Comparison of ENCODE assay signal across 2 cellular contexts in genomic region chr5:150142800-150143724, GRCh38.
TF ChIP-seq lines count a peak whose summit lies in the region.

No MANE protein-coding gene starts in this region.

TF ChIP-seq in IMR-90, 13 proteins besides CTCF, POLR2A, EP300 and RAD21:
- TF ChIP-seq CEBPB (IDR thresholded peaks at IDR 0.05; ENCODE audit: low read depth, low read length) (peak; percentile 94), RCOR1 (IDR thresholded peaks at IDR 0.05; ENCODE audit: insufficient replicate concordance, low read length) (peak; percentile 61), NFE2L2 (IDR thresholded peaks at IDR 0.05; ENCODE audit: low read depth, low read length) (peak; percentile 73), SMC3 (IDR thresholded peaks at IDR 0.05; ENCODE audit: low read depth, low read length) (0 out of 2 replicates have a peak, but pooled peaks have one; percentile 3), MAZ (IDR thresholded peaks at IDR 0.05; ENCODE audit: borderline replicate concordance, low read depth, low read length) (peak; percentile 87), RFX5 (IDR thresholded peaks at IDR 0.05; ENCODE audit: low read depth, low read length) (no peak), BHLHE40 (IDR thresholded peaks at IDR 0.05; ENCODE audit: low read depth, low read length) (peak; percentile 55), FOS (IDR thresholded peaks at IDR 0.05; ENCODE audit: low read depth, low read length) (peak; percentile 90), CHD1 (IDR thresholded peaks at IDR 0.05; ENCODE audit: low read depth, low read length) (no peak), MAFK (IDR thresholded peaks at IDR 0.05; ENCODE audit: low read depth, low read length) (0 out of 2 replicates have a peak, but pooled peaks have one; percentile 11), MXI1 (IDR thresholded peaks at IDR 0.05; ENCODE audit: borderline replicate concordance, low read depth, low read length) (no peak)
- TF ChIP-seq, protein P1, sequence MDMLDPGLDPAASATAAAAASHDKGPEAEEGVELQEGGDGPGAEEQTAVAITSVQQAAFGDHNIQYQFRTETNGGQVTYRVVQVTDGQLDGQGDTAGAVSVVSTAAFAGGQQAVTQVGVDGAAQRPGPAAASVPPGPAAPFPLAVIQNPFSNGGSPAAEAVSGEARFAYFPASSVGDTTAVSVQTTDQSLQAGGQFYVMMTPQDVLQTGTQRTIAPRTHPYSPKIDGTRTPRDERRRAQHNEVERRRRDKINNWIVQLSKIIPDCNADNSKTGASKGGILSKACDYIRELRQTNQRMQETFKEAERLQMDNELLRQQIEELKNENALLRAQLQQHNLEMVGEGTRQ (IDR thresholded peaks at IDR 0.05; ENCODE audit: low read depth, low read length): peak; percentile 65
- TF ChIP-seq, protein P2, sequence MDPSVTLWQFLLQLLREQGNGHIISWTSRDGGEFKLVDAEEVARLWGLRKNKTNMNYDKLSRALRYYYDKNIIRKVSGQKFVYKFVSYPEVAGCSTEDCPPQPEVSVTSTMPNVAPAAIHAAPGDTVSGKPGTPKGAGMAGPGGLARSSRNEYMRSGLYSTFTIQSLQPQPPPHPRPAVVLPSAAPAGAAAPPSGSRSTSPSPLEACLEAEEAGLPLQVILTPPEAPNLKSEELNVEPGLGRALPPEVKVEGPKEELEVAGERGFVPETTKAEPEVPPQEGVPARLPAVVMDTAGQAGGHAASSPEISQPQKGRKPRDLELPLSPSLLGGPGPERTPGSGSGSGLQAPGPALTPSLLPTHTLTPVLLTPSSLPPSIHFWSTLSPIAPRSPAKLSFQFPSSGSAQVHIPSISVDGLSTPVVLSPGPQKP (IDR thresholded peaks at IDR 0.05; ENCODE audit: borderline replicate concordance, low read depth, low read length): no peak

TF ChIP-seq in HepG2, 621 proteins besides CTCF, POLR2A, EP300 and RAD21 (continues in another document):
- TF ChIP-seq KLF12 (CRISPR knock-in tag; IDR thresholded peaks at IDR 0.05; ENCODE audit: borderline replicate concordance) (no peak), GTF2F1 (IDR thresholded peaks at IDR 0.05; ENCODE audit: low read length) (no peak), RELA (CRISPR knock-in tag; IDR thresholded peaks at IDR 0.05) (no peak), NONO (IDR thresholded peaks at IDR 0.05) (no peak), NONO (CRISPR knock-in tag; conservative IDR thresholded peaks at IDR 0.05) (0 out of 2 replicates have a peak, but pooled peaks have one; percentile 46), CHD4 (IDR thresholded peaks at IDR 0.05; ENCODE audit: borderline replicate concordance, low read length) (no peak), RARG (CRISPR knock-in tag; IDR thresholded peaks at IDR 0.05; ENCODE audit: low read depth) (no peak), SRY (CRISPR knock-in tag; IDR thresholded peaks at IDR 0.05) (no peak), NFYC (CRISPR knock-in tag; IDR thresholded peaks at IDR 0.05) (no peak), TARDBP (CRISPR knock-in tag; IDR thresholded peaks at IDR 0.05) (peak; percentile 60; the same call in 1 of the 2 replicates), ATF3 (CRISPR knock-in tag; IDR thresholded peaks at IDR 0.05) (peak; percentile 95), NR2F6 (IDR thresholded peaks at IDR 0.05) (peak; percentile 43; the same call in 1 of the 2 replicates), NR2F6 (CRISPR knock-in tag; IDR thresholded peaks at IDR 0.05) (peak; percentile 73), NFRKB (IDR thresholded peaks at IDR 0.05) (no peak), DMAP1 (CRISPR knock-in tag; IDR thresholded peaks at IDR 0.05) (no peak), ZFY (CRISPR knock-in tag; IDR thresholded peaks at IDR 0.05) (peak; percentile 28; the same call in 1 of the 2 replicates), RFXANK (CRISPR knock-in tag; IDR thresholded peaks at IDR 0.05) (no peak), ZNF501 (CRISPR knock-in tag; IDR thresholded peaks at IDR 0.05) (no peak; the same call in 1 of the 2 replicates), FOXK1 (CRISPR knock-in tag; IDR thresholded peaks at IDR 0.05; ENCODE audit: borderline replicate concordance, low read depth) (peak; percentile 76; the same call in 1 of the 2 replicates), NKX3-1 (CRISPR knock-in tag; IDR thresholded peaks at IDR 0.05) (no peak), SAFB2 (CRISPR knock-in tag; IDR thresholded peaks at IDR 0.05; ENCODE audit: borderline replicate concordance, low read depth) (peak; percentile 28; the same call in 1 of the 2 replicates), KMT2B (CRISPR knock-in tag; IDR thresholded peaks at IDR 0.05) (no peak), ATM (IDR thresholded peaks at IDR 0.05; ENCODE audit: borderline replicate concordance) (no peak), ZNF720 (CRISPR knock-in tag; IDR thresholded peaks at IDR 0.05) (no peak), GATAD1 (CRISPR knock-in tag; IDR thresholded peaks at IDR 0.05) (0 out of 2 replicates have a peak, but pooled peaks have one; percentile 9), NR2F1 (CRISPR knock-in tag; IDR thresholded peaks at IDR 0.05) (0 out of 4 replicates have a peak, but pooled peaks of 1 of the 2 experiments have one; percentile 14), ZNF512B (CRISPR knock-in tag; IDR thresholded peaks at IDR 0.05; ENCODE audit: borderline replicate concordance) (no peak), ZNF788 (CRISPR knock-in tag; IDR thresholded peaks at IDR 0.05; ENCODE audit: borderline replicate concordance) (no peak; the same call in 1 of the 2 replicates), HNF4A (CRISPR knock-in tag; IDR thresholded peaks at IDR 0.05) (peak; percentile 42), ZNF773 (CRISPR knock-in tag; IDR thresholded peaks at IDR 0.05; ENCODE audit: borderline replicate concordance) (no peak), IKZF1 (IDR thresholded peaks at IDR 0.05) (no peak), ZNF850 (CRISPR knock-in tag; conservative IDR thresholded peaks at IDR 0.05) (no peak), ZSCAN25 (CRISPR knock-in tag; IDR thresholded peaks at IDR 0.05) (no peak), ZNF816 (CRISPR knock-in tag; IDR thresholded peaks at IDR 0.05; ENCODE audit: borderline replicate concordance) (0 out of 2 replicates have a peak, but pooled peaks have one; percentile 60), ZSCAN31 (CRISPR knock-in tag; IDR thresholded peaks at IDR 0.05; ENCODE audit: low read depth) (no peak), ZNF281 (CRISPR knock-in tag; IDR thresholded peaks at IDR 0.05; ENCODE audit: borderline replicate concordance) (no peak; the same call in 1 of the 2 replicates), NFKB2 (CRISPR knock-in tag; IDR thresholded peaks at IDR 0.05; ENCODE audit: borderline replicate concordance) (peak; percentile 57; the same call in 1 of the 2 replicates), FOSL2 (CRISPR knock-in tag; IDR thresholded peaks at IDR 0.05) (peak; percentile 99), ZNF282 (IDR thresholded peaks at IDR 0.05; ENCODE audit: partially characterized antibody) (no peak), ZNF75D (CRISPR knock-in tag; IDR thresholded peaks at IDR 0.05; ENCODE audit: borderline replicate concordance) (no peak), UBTF (CRISPR knock-in tag; IDR thresholded peaks at IDR 0.05) (peak; percentile 51), RFXAP (CRISPR knock-in tag; IDR thresholded peaks at IDR 0.05; ENCODE audit: borderline replicate concordance) (no peak), GLI4 (CRISPR knock-in tag; IDR thresholded peaks at IDR 0.05; ENCODE audit: borderline replicate concordance) (no peak), HMGXB4 (CRISPR knock-in tag; IDR thresholded peaks at IDR 0.05; ENCODE audit: borderline replicate concordance in 1 of 2, low read depth in 1 of 2) (0 out of 4 replicates have a peak, but pooled peaks of 1 of the 2 experiments have one; percentile 23), ATF7-NPFF (CRISPR knock-in tag; IDR thresholded peaks at IDR 0.05; ENCODE audit: low read depth) (no peak), ZNF280B (CRISPR knock-in tag; IDR thresholded peaks at IDR 0.05; ENCODE audit: borderline replicate concordance) (no peak), ZNF496 (CRISPR knock-in tag; IDR thresholded peaks at IDR 0.05; ENCODE audit: insufficient replicate concordance) (no peak), TMF1 (CRISPR knock-in tag; IDR thresholded peaks at IDR 0.05; ENCODE audit: low read depth) (no peak)
- TF ChIP-seq, protein P3, sequence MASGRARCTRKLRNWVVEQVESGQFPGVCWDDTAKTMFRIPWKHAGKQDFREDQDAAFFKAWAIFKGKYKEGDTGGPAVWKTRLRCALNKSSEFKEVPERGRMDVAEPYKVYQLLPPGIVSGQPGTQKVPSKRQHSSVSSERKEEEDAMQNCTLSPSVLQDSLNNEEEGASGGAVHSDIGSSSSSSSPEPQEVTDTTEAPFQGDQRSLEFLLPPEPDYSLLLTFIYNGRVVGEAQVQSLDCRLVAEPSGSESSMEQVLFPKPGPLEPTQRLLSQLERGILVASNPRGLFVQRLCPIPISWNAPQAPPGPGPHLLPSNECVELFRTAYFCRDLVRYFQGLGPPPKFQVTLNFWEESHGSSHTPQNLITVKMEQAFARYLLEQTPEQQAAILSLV (CRISPR knock-in tag; IDR thresholded peaks at IDR 0.05; ENCODE audit: borderline replicate concordance): 0 out of 2 replicates have a peak, but pooled peaks have one; percentile 20
